ENCODE assay signal across 30 cellular contexts in genomic region chr5:121008041-121008440, GRCh38.
"Had no signal": no experiment of that assay in that cellular context is flagged by ENCODE, and none has a peak within 500 bp of the region (broad histone marks: within the 10 kb centered on the region; RNA-seq: fewer than 3 reads in every experiment).

No MANE protein-coding gene starts in this region.

- H3K4me1 ChIP-seq: adrenal gland, ascending aorta, breast epithelium had no signal

- H3K36me3 ChIP-seq: adrenal gland, ascending aorta, brain microvascular endothelial cell, breast epithelium, cardiac muscle cell had no signal

- H3K9me3 ChIP-seq: adrenal gland, ascending aorta, body of pancreas, breast epithelium had no signal

- H3K4me3 ChIP-seq: adrenal gland, ascending aorta, body of pancreas, breast epithelium, cardiac muscle cell had no signal

- DNase-seq: activated effector memory CD4-positive, alpha-beta T cell treated with anti-CD3 and anti-CD28 coated beads, Interleukin-2, amount 50 U/mL, for 16 hours; activated effector memory CD4-positive, alpha-beta T cell treated with Interleukin-2 at 50 U/mL for 16 hours; activated gamma-delta T cell; activated gamma-delta T cell treated with Interleukin-2 at 50 U/mL for 16 hours; activated naive CD4-positive, alpha-beta T cell; activated naive CD4-positive, alpha-beta T cell treated with anti-CD3 and anti-CD28 coated beads for 36 hours; activated naive CD4-positive, alpha-beta T cell treated with anti-CD3 and anti-CD28 coated beads, Interleukin-2, amount 10 ng/mL, durations not matched to agents 7 days and 5 days; activated naive CD4-positive, alpha-beta T cell treated with anti-CD3 and anti-CD28 coated beads, Interleukin-2, amount 50 U/mL, for 16 hours; activated naive CD4-positive, alpha-beta T cell treated with Interleukin-2 at 50 U/mL for 16 hours; activated naive CD8-positive, alpha-beta T cell treated with anti-CD3 and anti-CD28 coated beads for 36 hours; activated naive CD8-positive, alpha-beta T cell treated with anti-CD3 and anti-CD28 coated beads, Interleukin-2, amount 10 ng/mL, durations not matched to agents 7 days and 5 days; activated naive CD8-positive, alpha-beta T cell treated with anti-CD3 and anti-CD28 coated beads, Interleukin-2, amount 50 U/mL, for 24 hours; activated T-cell treated with anti-CD3 and anti-CD28 coated beads, Interleukin-2, amount 50 U/mL, for 1 hour; activated T-cell treated with anti-CD3 and anti-CD28 coated beads, Interleukin-2, amount 50 U/mL, for 24 hours; activated T-cell treated with anti-CD3 and anti-CD28 coated beads, Interleukin-2, amount 50 U/mL, for 4 hours; activated T-cell treated with anti-CD3 and anti-CD28 coated beads, Interleukin-2, amount 50 U/mL, for 48 hours; activated T-cell treated with anti-CD3 and anti-CD28 coated beads, Interleukin-2, amount 50 U/mL, for 72 hours; adrenal gland; amniotic stem cell; amygdala; anterior cingulate cortex; aorta; body of pancreas; brain microvascular endothelial cell; caudate nucleus; central memory CD4-positive, alpha-beta T cell; cerebellar nuclear complex had no signal

- H3K27ac ChIP-seq: adrenal gland, ascending aorta, body of pancreas, brain microvascular endothelial cell, breast epithelium, cardiac muscle cell had no signal

- H3K27me3 ChIP-seq: adrenal gland, ascending aorta, brain microvascular endothelial cell, breast epithelium had no signal
